ENCODE assay signal across 8 cellular contexts in the genomic region with DNA sequence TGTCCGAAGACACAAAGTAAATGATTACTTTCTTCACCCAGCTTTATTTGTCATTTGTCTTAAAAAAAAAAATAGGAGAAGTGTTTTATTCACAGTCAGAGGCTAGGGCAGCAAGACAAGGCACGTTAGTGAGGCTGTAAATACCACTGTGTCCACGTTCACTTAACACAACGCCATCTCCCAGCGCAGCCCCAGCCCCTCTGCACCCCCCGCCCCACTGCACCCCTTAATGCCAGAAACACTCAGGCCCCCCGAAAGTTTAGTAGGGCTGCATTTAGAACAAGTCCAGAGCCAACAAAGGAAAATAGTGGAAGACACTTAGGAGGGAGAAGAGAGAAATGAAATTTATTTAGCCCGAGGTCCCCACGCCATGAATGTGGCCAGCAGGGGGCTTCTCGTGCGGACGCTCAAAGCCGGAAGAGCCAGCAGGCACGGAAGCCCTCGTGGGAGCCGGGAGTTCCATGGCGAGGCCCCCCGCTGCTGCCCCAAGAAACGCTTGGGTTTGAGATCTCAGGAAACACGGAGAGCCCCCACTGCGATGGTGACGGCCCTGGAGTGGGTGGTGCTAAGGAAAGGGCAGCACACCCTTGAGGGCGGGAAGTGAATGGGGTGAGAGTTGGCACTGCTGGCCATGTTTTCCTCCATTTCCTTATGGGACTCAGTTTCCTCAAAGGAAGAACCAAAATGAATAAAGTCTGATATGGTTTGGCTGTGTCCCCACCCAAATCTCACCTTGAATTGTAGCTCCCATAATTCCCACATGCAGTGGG. TPM values are rescaled to one million over a fixed set of nuclear protein-coding genes. Genes with fewer than 3 reads are reported as not detected.
DNase-seq lines count a peak whose midpoint lies in the region; ATAC-seq and TF ChIP-seq lines count a peak whose summit lies in the region.

No MANE protein-coding gene starts in this region.

- peak overlapping the region; percentile 53 to 82 (median 72) for H3K27ac ChIP-seq in heart left ventricle
- peak overlapping the region; percentile 56 for H3K27ac ChIP-seq in psoas muscle

- H3K4me3 ChIP-seq in adipocyte (ENCODE audit: low read length) (peak overlapping the region; percentile 71), heart left ventricle (peak overlapping the region in 10 of 12 donors; percentile 27 to 52 (median 46)), psoas muscle (peak overlapping the region; percentile 51)

- ATAC-seq in HG03175 (IDR thresholded peaks at IDR 0.05; ENCODE audit: unreplicated experiment) (peak; percentile 64), heart left ventricle (peak; percentile 53 to 87 (median 74)), psoas muscle (peak; percentile 55 to 89 (median 64)), GM19328 (IDR thresholded peaks at IDR 0.05; ENCODE audit: unreplicated experiment) (no peak)

- 8 to 12% (median 10%) methylated on average over 19 to 23 of the region's 23 CpGs for WGBS in heart left ventricle, 4 donors
- 19 to 23% (median 22%) methylated on average over 23 of the region's 23 CpGs for whole genome bisulfite sequencing in psoas muscle, 3 donors

- H3K27me3 ChIP-seq in adipocyte (replicated peaks; ENCODE audit: control insufficient read depth, insufficient read depth, low read length) (peaks cover 6% of the 10 kb centered on the region), heart left ventricle (no peaks in the 10 kb centered on the region), psoas muscle (ENCODE audit: insufficient read depth in 3 of 3, low read length in 2 of 3) (peaks cover 0 to 3% (median 0%) of the 10 kb centered on the region in 3 donors)

- no peaks in the 10 kb centered on the region for H3K36me3 ChIP-seq in adipocyte (ENCODE audit: control insufficient read depth, insufficient read depth, low read length, severe bottlenecking)
- H3K36me3 ChIP-seq in heart left ventricle: no peaks in the 10 kb centered on the region
- no peaks in the 10 kb centered on the region for H3K36me3 ChIP-seq in psoas muscle (ENCODE audit: insufficient read depth in 1 of 2, low read depth in 1 of 2)

- DNase-seq in COLO829 (ENCODE audit: low spot score) (peak; percentile 66), SK-MEL-5 (ENCODE audit: low read depth, low spot score) (peak; percentile 65), adipocyte (ENCODE audit: low read depth) (peak; percentile 89), heart left ventricle (peak; percentile 71 to 83 (median 73)), psoas muscle (peak; percentile 64 to 76), mesenteric fat pad (ENCODE audit: low spot score) (no peak)

- peak overlapping the region; percentile 70 for H3K9ac ChIP-seq in adipocyte (ENCODE audit: low read length)

- H3K4me1 ChIP-seq in adipocyte (ENCODE audit: control insufficient read depth, insufficient read depth, low read length) (no peaks in the 10 kb centered on the region), heart left ventricle (peaks cover 0 to 24% (median 8%) of the 10 kb centered on the region in 12 donors), psoas muscle (no peaks in the 10 kb centered on the region)

- in situ Hi-C loops in SK-MEL-5 (cut with HindIII; ENCODE audit: low pct_unique_long_range_greater_than_20kb, low sequenced_read_pairs): no loop called here

- TF ChIP-seq CTCF in heart left ventricle (IDR thresholded peaks at IDR 0.05): peak; percentile 55 to 83 (median 74)
- peak; percentile 41 for TF ChIP-seq CTCF in psoas muscle (IDR thresholded peaks at IDR 0.05)

- intact Hi-C loops in heart left ventricle (cut with DNase I) (loop anchor here (1.0 to 10.0 kb wide), 12 partner anchors 178 to 916 kb away; partner anchors contain the start of gene PLEKHG1 (in 1 of the 10)), psoas muscle (cut with DNase I) (loop anchor here (1.0 to 5.0 kb wide), 4 partner anchors 183 to 396 kb away; no protein-coding TSS in a partner anchor)

- H3K9me3 ChIP-seq in adipocyte (ENCODE audit: control insufficient read depth, low read length) (peaks cover 3% of the 10 kb centered on the region), heart left ventricle (peaks cover 0 to 7% (median 0%) of the 10 kb centered on the region in 12 donors), psoas muscle (peaks cover 5% of the 10 kb centered on the region)

- TF ChIP-seq POLR2A in heart left ventricle (IDR thresholded peaks at IDR 0.05): no peak

RNA-seq across cellular contexts. Expression of gene IYD, which starts 50.2 kb away (rescaled TPM):
- not detected in 2 replicates for total RNA-seq in SK-MEL-5 (2014; rRNA removed; shearing (Covaris generic))
- polyA plus RNA-seq in SK-MEL-5 (2015; cell fraction: cytosol; rRNA removed): 0.01 TPM in 1 of 2 replicates, not detected in the other
- not detected in 2 replicates for polyA plus RNA-seq in SK-MEL-5 (2015; cell fraction: nucleus; rRNA removed)
- total RNA-seq in heart left ventricle (under 1 TPM in 1 of 9 donors, not detected in 8; 0.12 TPM), psoas muscle (under 1 TPM in 1 of 4 donors, not detected in 3; 0.28 TPM), mesenteric fat pad (not detected)
- polyA plus RNA-seq in heart left ventricle (not detected), psoas muscle (under 1 TPM in 2 of 3 donors, not detected in 1; 0.04 to 0.05 TPM)
